17 cellular contexts compared by ENCODE assay signal in the genomic region with DNA sequence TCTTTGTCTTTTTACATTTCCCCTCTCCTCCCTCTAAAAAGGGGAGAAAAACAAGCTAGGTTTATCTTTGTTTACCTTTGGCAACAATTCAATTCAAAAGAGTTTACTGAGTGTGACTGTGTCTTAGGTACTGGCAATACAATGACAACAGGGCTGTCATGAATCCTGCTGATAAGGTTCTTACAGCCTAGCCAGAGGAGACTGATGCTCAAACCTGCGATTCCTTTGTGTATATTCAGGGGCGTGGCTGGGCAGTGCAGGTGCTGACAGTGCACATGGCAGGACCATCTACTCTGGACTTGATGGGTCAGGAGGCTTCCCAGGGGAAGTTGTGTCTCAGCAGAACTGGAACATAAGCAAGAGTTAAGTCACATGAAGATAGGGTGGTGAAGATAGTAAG. TPM values are rescaled to one million over a fixed set of nuclear protein-coding genes. Genes with fewer than 3 reads are reported as not detected.
DNase-seq lines count a peak whose midpoint lies in the region; ATAC-seq and TF ChIP-seq lines count a peak whose summit lies in the region.
"Had no signal": no experiment of that assay in that cellular context is flagged by ENCODE, and none has a peak within 500 bp of the region (broad histone marks: within the 10 kb centered on the region; RNA-seq: fewer than 3 reads in every experiment).

No MANE protein-coding gene starts in this region.

- H3K27ac ChIP-seq in CD8-positive, alpha-beta T cell (ENCODE audit: low read depth, low read length): no peak overlapping the region
- H3K27ac ChIP-seq in OCI-LY1 (ENCODE audit: low read depth, low read length, poor library complexity, severe bottlenecking) (peak overlapping the region; percentile 38), mesendoderm (ENCODE audit: low read depth, low read length) (peak overlapping the region; percentile 17), prostate gland (no peak overlapping the region)

- no peaks in the 10 kb centered on the region for H3K79me2 ChIP-seq in OCI-LY1 (ENCODE audit: insufficient read depth, low read length)
- no peaks in the 10 kb centered on the region for H3K79me2 ChIP-seq in mesendoderm (ENCODE audit: control insufficient read depth, insufficient read depth, low read length)

- H3F3A ChIP-seq in OCI-LY1 (ENCODE audit: insufficient read depth, low read length): no peaks in the 10 kb centered on the region

- TF ChIP-seq CTCF in CD8-positive, alpha-beta T cell (IDR thresholded peaks at IDR 0.05): no peak
- TF ChIP-seq CTCF in OCI-LY1 (IDR thresholded peaks at IDR 0.05; ENCODE audit: low read length) (no peak), prostate gland (IDR thresholded peaks at IDR 0.05) (no peak)

- H3K4me3 Mint-ChIP-seq in CD8-positive, alpha-beta T cell: no peak overlapping the region
- H3K4me3 Mint-ChIP-seq: IgD-negative memory B cell; T-helper 1 cell treated with Interleukin-12 subunit alpha and Interleukin-12 subunit beta and Interleukin-4 antibody, amounts not matched to agents 30 μg/mL and 1 μg/mL, for 36 hours had no signal

- no peaks in the 10 kb centered on the region for H3K9me2 ChIP-seq in OCI-LY1 (ENCODE audit: low read depth, low read length)
- H3K9me2 ChIP-seq: SK-N-SH had no signal

- no peak overlapping the region for H2AK5ac ChIP-seq in mesendoderm (ENCODE audit: low read length)

- CTCF ChIA-PET in CD8-positive, alpha-beta T cell (lab: Charles Lee): no interaction called here

- H3K27ac Mint-ChIP-seq in CD8-positive, alpha-beta T cell: peak overlapping the region; percentile 5
- H3K27ac Mint-ChIP-seq: IgD-negative memory B cell; T-helper 1 cell treated with Interleukin-12 subunit alpha and Interleukin-12 subunit beta and Interleukin-4 antibody, amounts not matched to agents 30 μg/mL and 1 μg/mL, for 36 hours had no signal

- H3K4me1 ChIP-seq in CD8-positive, alpha-beta T cell (ENCODE audit: insufficient read depth, low read length): peaks cover 10% of the 10 kb centered on the region
- H3K4me1 ChIP-seq in OCI-LY1 (ENCODE audit: insufficient read depth, low read length, severe bottlenecking): peaks cover 29% of the 10 kb centered on the region
- H3K4me1 ChIP-seq in mesendoderm (ENCODE audit: control insufficient read depth, low read depth, low read length): peaks cover 3% of the 10 kb centered on the region
- no peaks in the 10 kb centered on the region for H3K4me1 ChIP-seq in prostate gland (replicated peaks)

- H3K27me3 Mint-ChIP-seq in CD8-positive, alpha-beta T cell (ENCODE audit: low read depth): no peaks in the 10 kb centered on the region
- H3K27me3 Mint-ChIP-seq: IgD-negative memory B cell had no signal

- no peak overlapping the region for H3K56ac ChIP-seq in mesendoderm (ENCODE audit: low read length)

- peaks cover 8% of the 10 kb centered on the region for H3K9me3 Mint-ChIP-seq in CD8-positive, alpha-beta T cell
- H3K9me3 Mint-ChIP-seq: T-helper 1 cell treated with Interleukin-12 subunit alpha and Interleukin-12 subunit beta and Interleukin-4 antibody, amounts not matched to agents 30 μg/mL and 1 μg/mL, for 36 hours had no signal

- no peak overlapping the region for H4K5ac ChIP-seq in mesendoderm (ENCODE audit: low read length)

- H3K4ac ChIP-seq in mesendoderm (ENCODE audit: low read depth, low read length): no peak overlapping the region

- peaks cover 52% of the 10 kb centered on the region for H3K36me3 Mint-ChIP-seq in CD8-positive, alpha-beta T cell

- intact Hi-C loops in CD8-positive, alpha-beta T cell (cut with DNase I, micrococcal nuclease): no loop called here
- intact Hi-C loops in prostate gland (cut with DNase I): no loop called here

- H3K23ac ChIP-seq in mesendoderm (ENCODE audit: low read length): no peak overlapping the region

- H4K8ac ChIP-seq in mesendoderm (ENCODE audit: low read depth, low read length): no peak overlapping the region

- H3K4me1 Mint-ChIP-seq in CD8-positive, alpha-beta T cell (ENCODE audit: low read depth): peaks cover 20% of the 10 kb centered on the region

- POLR2A ChIA-PET in CD8-positive, alpha-beta T cell (lab: Charles Lee): interaction anchor here (1.2 kb wide), 1 partner anchor 18 kb away, joined by 3 read pairs; no protein-coding TSS in a partner anchor

- no peak for TF ChIP-seq POLR2A in prostate gland (IDR thresholded peaks at IDR 0.05)

- ATAC-seq in CD8-positive, alpha-beta T cell: no peak
- no peak for ATAC-seq in HG03439 (IDR thresholded peaks at IDR 0.05; ENCODE audit: unreplicated experiment)
- ATAC-seq: GM12878 had no signal

- no peak overlapping the region for H2AFZ ChIP-seq in OCI-LY1 (ENCODE audit: low read length)

- WGBS in mesendoderm (ENCODE audit: extremely low coverage, insufficient coverage, low lambda C conversion rate): no CpG with 5 or more reads among the region's 2 CpGs
- WGBS in prostate gland: 61% methylated on average over 2 of the region's 2 CpGs

- no peak overlapping the region for H3K18ac ChIP-seq in mesendoderm (ENCODE audit: low read length)

- H2BK120ac ChIP-seq in mesendoderm (ENCODE audit: low read depth, low read length): no peak overlapping the region

- H3K4me2 ChIP-seq in OCI-LY1 (ENCODE audit: low read length): no peak overlapping the region
- H3K4me2 ChIP-seq in mesendoderm (ENCODE audit: low read length): no peak overlapping the region
- H3K4me2 ChIP-seq: SK-N-SH had no signal

- H2BK15ac ChIP-seq in mesendoderm (replicated peaks; ENCODE audit: low read depth): no peak overlapping the region

- H3K27me3 ChIP-seq in CD8-positive, alpha-beta T cell (ENCODE audit: insufficient read depth, low read length): no peaks in the 10 kb centered on the region
- H3K27me3 ChIP-seq in OCI-LY1 (ENCODE audit: insufficient read depth, low read length): no peaks in the 10 kb centered on the region
- H3K27me3 ChIP-seq in mesendoderm (ENCODE audit: insufficient read depth, low read length, poor library complexity): no peaks in the 10 kb centered on the region
- no peaks in the 10 kb centered on the region for H3K27me3 ChIP-seq in prostate gland (replicated peaks; ENCODE audit: insufficient read depth)

- H3K36me3 ChIP-seq in CD8-positive, alpha-beta T cell (ENCODE audit: insufficient read depth, low read length): peaks cover 3% of the 10 kb centered on the region
- H3K36me3 ChIP-seq in OCI-LY1 (ENCODE audit: insufficient read depth, low read length) (no peaks in the 10 kb centered on the region), mesendoderm (ENCODE audit: control insufficient read depth, insufficient read depth, low read length) (no peaks in the 10 kb centered on the region), prostate gland (no peaks in the 10 kb centered on the region)
- H3K36me3 ChIP-seq: HAP-1 had no signal

- no peak for DNase-seq in CD8-positive, alpha-beta T cell
- DNase-seq in NCI-H146 treated with DMSO at 0.1 percent for 48 hours (lab: John Stamatoyannopoulos, UW; ENCODE audit: unreplicated experiment) (peak; percentile 57), mesendoderm (peak; percentile 83), prostate gland (ENCODE audit: low spot score) (no peak)
- DNase-seq in activated naive CD4-positive, alpha-beta T cell treated with anti-CD3 and anti-CD28 coated beads, Interleukin-2, amount 50 U/mL, for 16 hours: no peak
- DNase-seq: Caco-2, NCI-H2081 treated with DMSO at 0.1 percent for 48 hours, NCI-H510A, Right ventricle myocardium superior, SK-N-SH had no signal

- no peaks in the 10 kb centered on the region for H3K9me3 ChIP-seq in CD8-positive, alpha-beta T cell (ENCODE audit: low read length)
- no peaks in the 10 kb centered on the region for H3K9me3 ChIP-seq in OCI-LY1 (ENCODE audit: low read length)
- no peaks in the 10 kb centered on the region for H3K9me3 ChIP-seq in prostate gland
- H3K9me3 ChIP-seq: Caco-2, HAP-1 had no signal

- H3K4me3 ChIP-seq in CD8-positive, alpha-beta T cell (ENCODE audit: low read depth, low read length): no peak overlapping the region
- H3K4me3 ChIP-seq in OCI-LY1 (ENCODE audit: low read depth, low read length, poor library complexity, severe bottlenecking): no peak overlapping the region
- no peak overlapping the region for H3K4me3 ChIP-seq in mesendoderm (ENCODE audit: low read length)
- no peak overlapping the region for H3K4me3 ChIP-seq in prostate gland
- H3K4me3 ChIP-seq: GM12878, HAP-1 had no signal

- H4K20me1 ChIP-seq in OCI-LY1 (ENCODE audit: insufficient read depth, low read length): no peaks in the 10 kb centered on the region

- peak overlapping the region; percentile 12 for H2BK5ac ChIP-seq in mesendoderm (ENCODE audit: low read length)

- no peak overlapping the region for H3K9ac ChIP-seq in OCI-LY1 (ENCODE audit: low read length)
- no peak overlapping the region for H3K9ac ChIP-seq in mesendoderm (ENCODE audit: low read length)
- H3K9ac ChIP-seq: SK-N-SH had no signal

- H3K79me1 ChIP-seq in mesendoderm (ENCODE audit: low read length): no peaks in the 10 kb centered on the region

RNA-seq across cellular contexts. Expression of gene TTN, which starts 23.2 kb away (rescaled TPM):
- total RNA-seq in CD8-positive, alpha-beta T cell: 10 to 100 TPM; 22.9 to 23.3 TPM
- polyA plus RNA-seq in mesendoderm (2013, experiment 1 of 2): 0.11 TPM
- 0.24 TPM for polyA plus RNA-seq in mesendoderm (2013, experiment 2 of 2)
- total RNA-seq in prostate gland: 10 to 100 TPM; 10.3 to 36.8 TPM
- polyA plus RNA-seq: BJ had no signal

Comparison
In these comparisons a context has a peak if more than half of its experiments do, and no peak if none do; other contexts are left out.
1. DNase-seq: peak in NCI-H146 treated with DMSO at 0.1 percent for 48 hours (single experiment) and mesendoderm (single experiment); none in CD8-positive, alpha-beta T cell (0 of 7), prostate gland (single experiment) and activated naive CD4-positive, alpha-beta T cell treated with anti-CD3 and anti-CD28 coated beads, Interleukin-2, amount 50 U/mL, for 16 hours (single experiment).
2. H3K27ac ChIP-seq: peak in OCI-LY1 (single experiment) and mesendoderm (single experiment); none in CD8-positive, alpha-beta T cell (single experiment) and prostate gland (0 of 2).